In the genomic region with DNA sequence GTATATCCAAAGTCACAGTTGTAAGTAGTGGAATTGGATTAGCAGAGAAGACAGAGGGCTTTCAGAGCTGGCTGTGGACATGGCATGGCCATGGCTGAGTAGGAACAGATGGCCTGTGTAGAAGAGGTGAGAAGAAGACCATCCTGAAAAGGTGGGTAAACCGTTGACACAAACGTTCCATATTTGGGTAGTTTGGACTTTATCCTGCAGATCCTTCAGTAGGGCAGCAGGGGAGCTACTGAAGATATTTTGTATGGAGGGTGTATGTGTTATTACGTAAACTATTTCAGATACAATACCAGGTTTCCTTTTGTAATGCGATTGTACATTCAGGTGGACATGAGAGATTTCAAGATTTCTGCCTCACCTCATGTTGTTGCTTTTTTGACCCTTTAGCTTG, we compare ENCODE assay signal across 10 cellular contexts. TPM values are rescaled to one million over a fixed set of nuclear protein-coding genes. Genes with fewer than 3 reads are reported as not detected.
DNase-seq lines count a peak whose midpoint lies in the region; ATAC-seq and TF ChIP-seq lines count a peak whose summit lies in the region.
"Had no signal": no experiment of that assay in that cellular context is flagged by ENCODE, and none has a peak within 500 bp of the region (broad histone marks: within the 10 kb centered on the region; RNA-seq: fewer than 3 reads in every experiment).

No MANE protein-coding gene starts in this region.

- no peak overlapping the region for H2AFZ ChIP-seq in PC-9

- intact Hi-C loops in PC-9 (cut with micrococcal nuclease; ENCODE audit: unreplicated experiment) (no loop called here), esophagus squamous epithelium (cut with DNase I) (no loop called here), stomach (cut with DNase I; ENCODE audit: low total_unique reads) (no loop called here)

- peaks cover 5% of the 10 kb centered on the region; the same call in 1 of the 2 replicates for H4K20me1 ChIP-seq in PC-9 (ENCODE audit: insufficient read depth)

- no peak overlapping the region for H3K27ac ChIP-seq in PC-9
- H3K27ac ChIP-seq in esophagus squamous epithelium = peak overlapping the region; percentile 63 to 97 (median 88)
- H3K27ac ChIP-seq in stomach = peak overlapping the region in 2 of 5 donors; percentile 94

- 35 to 55% methylated on average over 4 of the region's 4 CpGs for WGBS in esophagus squamous epithelium, 2 donors
- WGBS in stomach, 5 donors = 42 to 53% (median 48%) methylated on average over 4 of the region's 4 CpGs

- no peak for ATAC-seq in activated T-cell treated with anti-CD3 and anti-CD28 coated beads, Interleukin-2, amount 50 U/mL, for 72 hours (replicated peaks in 1 of 2)
- ATAC-seq in GM21619 (IDR thresholded peaks at IDR 0.05; ENCODE audit: unreplicated experiment) = no peak

- no TSS peak for BruUV-seq in PC-9 (replicated peaks; lab: Mats Ljungman, UMichigan)

- H3K9me2 ChIP-seq in PC-9 (ENCODE audit: insufficient read depth) = no peaks in the 10 kb centered on the region

- H3K4me1 ChIP-seq in PC-9 (replicated peaks; ENCODE audit: insufficient read depth) (peaks cover 15% of the 10 kb centered on the region), esophagus squamous epithelium (peaks cover 23 to 68% (median 47%) of the 10 kb centered on the region in 3 donors), skeletal muscle satellite cell (ENCODE audit: control insufficient read depth, insufficient read depth, low read length) (peaks cover 27% of the 10 kb centered on the region), stomach (peaks cover 30 to 52% (median 43%) of the 10 kb centered on the region in 4 donors)

- H3K4me3 ChIP-seq in PC-9 = peak overlapping the region; percentile 69; the same call in 1 of the 2 replicates
- peak overlapping the region in 3 of 4 donors; percentile 61 to 96 (median 81) for H3K4me3 ChIP-seq in esophagus squamous epithelium
- H3K4me3 ChIP-seq in skeletal muscle satellite cell (ENCODE audit: low read length) = peak overlapping the region; percentile 18
- H3K4me3 ChIP-seq in stomach = peak overlapping the region in 2 of 4 donors; percentile 73 to 77

- TF ChIP-seq POLR2A in esophagus squamous epithelium (IDR thresholded peaks at IDR 0.05) (no peak), stomach (IDR thresholded peaks at IDR 0.05) (no peak)

- CTCF ChIA-PET in PC-9 (lab: Charles Lee) = interaction anchor here (0.5 to 0.8 kb wide), 2 partner anchors 25 to 206 kb away, joined by 3 to 5 read pairs; a partner anchor contains a TSS

- peaks cover 55% of the 10 kb centered on the region for H3K4me1 Mint-ChIP-seq in activated T-cell treated with anti-CD3 and anti-CD28 coated beads, Interleukin-2, amount 50 U/mL, for 72 hours (ENCODE audit: low read depth)

- TF ChIP-seq CTCF in PC-9 (conservative IDR thresholded peaks at IDR 0.05) = no peak
- peak in 1 of 6 experiments; percentile 9 for TF ChIP-seq CTCF in esophagus squamous epithelium (IDR thresholded peaks at IDR 0.05)
- TF ChIP-seq CTCF in stomach (IDR thresholded peaks at IDR 0.05) = no peak

- TF ChIP-seq EP300 in stomach (IDR thresholded peaks at IDR 0.05) = no peak

- DNase-seq in activated T-cell treated with anti-CD3 and anti-CD28 coated beads, Interleukin-2, amount 50 U/mL, for 72 hours = no peak
- DNase-seq in activated T-cell treated with anti-CD3 and anti-CD28 coated beads for 4 hours (no peak), PC-9 (no peak), esophagus squamous epithelium (lab: John Stamatoyannopoulos, UW) (no peak), stomach (no peak), cerebellum (ENCODE audit: low spot score) (no peak)
- DNase-seq: activated CD8-positive, alpha-beta memory T cell treated with anti-CD3 and anti-CD28 coated beads for 24 hours; NCI-H2171 had no signal

- peaks cover 42% of the 10 kb centered on the region for H3K79me2 ChIP-seq in PC-9 (ENCODE audit: low read depth)

- H3K27ac Mint-ChIP-seq in activated T-cell treated with anti-CD3 and anti-CD28 coated beads, Interleukin-2, amount 50 U/mL, for 72 hours = peak overlapping the region; percentile 99

- H3K27me3 ChIP-seq in PC-9 (ENCODE audit: insufficient read depth, low read depth) (no peaks in the 10 kb centered on the region), esophagus squamous epithelium (no peaks in the 10 kb centered on the region), skeletal muscle satellite cell (ENCODE audit: control insufficient read depth, insufficient read depth, low read length) (no peaks in the 10 kb centered on the region), stomach (no peaks in the 10 kb centered on the region)

- H3K9ac ChIP-seq in skeletal muscle satellite cell (ENCODE audit: low read depth, low read length) = peak overlapping the region; percentile 2

- H3K36me3 ChIP-seq in PC-9 (ENCODE audit: low read depth) = peaks cover 20% of the 10 kb centered on the region
- peaks cover 0 to 41% (median 21%) of the 10 kb centered on the region in 3 donors for H3K36me3 ChIP-seq in esophagus squamous epithelium
- peaks cover 20% of the 10 kb centered on the region for H3K36me3 ChIP-seq in skeletal muscle satellite cell (ENCODE audit: insufficient read depth, low read length)
- H3K36me3 ChIP-seq in stomach = peaks cover 20 to 33% (median 32%) of the 10 kb centered on the region in 4 donors

- H3K9me3 ChIP-seq in PC-9 (ENCODE audit: insufficient read depth, low read depth) = no peaks in the 10 kb centered on the region
- H3K9me3 ChIP-seq in esophagus squamous epithelium = no peaks in the 10 kb centered on the region
- no peaks in the 10 kb centered on the region for H3K9me3 ChIP-seq in skeletal muscle satellite cell (replicated peaks; ENCODE audit: low read length)
- H3K9me3 ChIP-seq in stomach = no peaks in the 10 kb centered on the region

- peak overlapping the region; percentile 99 to 100 for H3K4me3 Mint-ChIP-seq in activated T-cell treated with anti-CD3 and anti-CD28 coated beads, Interleukin-2, amount 50 U/mL, for 72 hours

- H3K27me3 Mint-ChIP-seq in activated T-cell treated with anti-CD3 and anti-CD28 coated beads, Interleukin-2, amount 50 U/mL, for 72 hours (ENCODE audit: low read depth) = no peaks in the 10 kb centered on the region

- H3K36me3 Mint-ChIP-seq in activated T-cell treated with anti-CD3 and anti-CD28 coated beads, Interleukin-2, amount 50 U/mL, for 72 hours (ENCODE audit: insufficient read depth in 2 of 2) = peaks cover 9 to 32% of the 10 kb centered on the region in 2 donors

- H3K4me2 ChIP-seq in PC-9 (peak overlapping the region; percentile 93), skeletal muscle satellite cell (ENCODE audit: low read length) (peak overlapping the region; percentile 78)

- peaks cover 18% of the 10 kb centered on the region; the same call in 1 of the 2 replicates for H3F3A ChIP-seq in PC-9 (ENCODE audit: insufficient read depth, low read depth)

- H3K9me3 Mint-ChIP-seq in activated T-cell treated with anti-CD3 and anti-CD28 coated beads, Interleukin-2, amount 50 U/mL, for 72 hours = no peaks in the 10 kb centered on the region

- POLR2A ChIA-PET in PC-9 (lab: Charles Lee; ENCODE audit: unreplicated experiment) = no interaction called here

RNA-seq across cellular contexts. Expression of a gene that starts 1.6 kb away (rescaled TPM):
- total RNA-seq in activated T-cell treated with anti-CD3 and anti-CD28 coated beads, Interleukin-2, amount 50 U/mL, for 72 hours = 10 to 100 TPM; 28.4 to 31.7 TPM
- total RNA-seq in PC-9 (2021) = 21.8 and 36.4 TPM in 2 replicates
- total RNA-seq in esophagus squamous epithelium = 10 to 100 TPM; 38.5 to 71.5 (median 54.5) TPM
- 61.4 and 67.7 TPM in 2 replicates for total RNA-seq in skeletal muscle satellite cell (2012; rRNA removed)
- 10 to 100 TPM in 3 of 5 donors, 1 to 10 TPM in 2; 1.4 to 43.7 (median 10.3) TPM for total RNA-seq in stomach
- 10 to 100 TPM; 22.1 to 24.5 (median 23.1) TPM for polyA plus RNA-seq in stomach
- 23.2 TPM for total RNA-seq in cerebellum

RNA-seq across cellular contexts. Expression of a gene that starts 8.9 kb away (rescaled TPM):
- total RNA-seq in activated T-cell treated with anti-CD3 and anti-CD28 coated beads, Interleukin-2, amount 50 U/mL, for 72 hours = 10 to 100 TPM; 32.7 to 34.5 TPM
- total RNA-seq in PC-9 (2021) (26.2 and 29.8 TPM in 2 replicates), esophagus squamous epithelium (10 to 100 TPM in 3 of 4 donors, 1 to 10 TPM in 1; 6.2 to 18.7 (median 12.4) TPM), stomach (10 to 100 TPM in 2 of 5 donors, 1 to 10 TPM in 2, under 1 TPM in 1; 0.58 to 30.4 (median 9.5) TPM), cerebellum (6.1 TPM)
- total RNA-seq in skeletal muscle satellite cell (2012; rRNA removed) = 13.1 and 17.2 TPM in 2 replicates
- 10 to 100 TPM; 18.1 to 28.2 (median 21.7) TPM for polyA plus RNA-seq in stomach

RNA-seq across cellular contexts. Expression of a gene that starts 24.3 kb away (rescaled TPM):
- 10 to 100 TPM; 67.9 to 81.4 TPM for total RNA-seq in activated T-cell treated with anti-CD3 and anti-CD28 coated beads, Interleukin-2, amount 50 U/mL, for 72 hours
- total RNA-seq in PC-9 (2021) (82.6 and 99.1 TPM in 2 replicates), esophagus squamous epithelium (10 to 100 TPM; 33.9 to 49.7 (median 44.4) TPM), stomach (100 to 1,000 TPM in 1 of 5 donors, 10 to 100 TPM in 3, 1 to 10 TPM in 1; 8.2 to 102 (median 72.3) TPM), cerebellum (51.5 TPM)
- total RNA-seq in skeletal muscle satellite cell (2012; rRNA removed) = 77.5 and 94.6 TPM in 2 replicates
- 10 to 100 TPM; 17.1 to 19.9 (median 18.6) TPM for polyA plus RNA-seq in stomach

RNA-seq across cellular contexts. Expression of a gene that starts 32.4 kb away (rescaled TPM):
- not detected for total RNA-seq in activated T-cell treated with anti-CD3 and anti-CD28 coated beads, Interleukin-2, amount 50 U/mL, for 72 hours
- not detected in 2 replicates for total RNA-seq in PC-9 (2021)
- total RNA-seq in esophagus squamous epithelium = 1 to 10 TPM; 2.1 to 4.5 (median 2.8) TPM
- total RNA-seq in skeletal muscle satellite cell (2012; rRNA removed) = 0.22 TPM in 1 of 2 replicates, not detected in the other
- not detected for total RNA-seq in stomach
- polyA plus RNA-seq in stomach = under 1 TPM in 1 of 3 donors, not detected in 2; 0.20 TPM
- not detected for total RNA-seq in cerebellum
